In the genomic region with DNA sequence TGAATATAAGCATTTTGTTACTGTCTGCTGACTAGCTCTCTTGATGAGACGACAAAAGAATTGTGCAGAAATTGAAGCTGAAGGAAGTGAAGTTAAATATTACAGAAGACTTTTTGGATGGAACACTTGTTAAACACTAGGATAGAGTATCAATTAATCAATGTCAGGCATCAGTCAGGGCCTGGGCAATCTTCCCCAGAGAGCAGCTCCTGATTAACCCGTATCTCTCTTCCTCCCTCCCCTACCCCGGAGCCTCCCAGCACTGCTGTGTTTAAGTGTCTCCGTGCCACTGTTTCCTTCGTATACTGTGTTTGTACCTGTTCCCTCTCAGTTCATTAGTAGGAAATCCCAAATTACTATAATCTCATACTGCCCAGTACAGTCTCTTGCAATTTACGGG, we compare ENCODE assay signal across 27 cellular contexts.
"Had no signal": no experiment of that assay in that cellular context is flagged by ENCODE, and none has a peak within 500 bp of the region (broad histone marks: within the 10 kb centered on the region; RNA-seq: fewer than 3 reads in every experiment).

No MANE protein-coding gene starts in this region.

- H3K4me3 Mint-ChIP-seq: activated CD4-positive, alpha-beta memory T cell treated with anti-CD3 and anti-CD28 coated beads, Interleukin-2, amount 10 ng/mL, durations not matched to agents 7 days and 5 days; activated CD4-positive, alpha-beta T cell treated with anti-CD3 and anti-CD28 coated beads, Interleukin-2, amount 10 ng/mL, durations not matched to agents 7 days and 5 days; activated T-cell treated with anti-CD3 and anti-CD28 coated beads, Interleukin-2, amount 50 U/mL, for 24 hours; central memory CD8-positive, alpha-beta T cell; immature natural killer cell; mesothelial cell of epicardium; naive B cell had no signal

- H3K27ac ChIP-seq: epithelial cell of prostate, esophagus squamous epithelium, hepatocyte, ovary, spleen, suprapubic skin, tibial artery, upper lobe of right lung had no signal

- H3K9me3 Mint-ChIP-seq: activated CD4-positive, alpha-beta T cell treated with anti-CD3 and anti-CD28 coated beads, Interleukin-2, amount 10 ng/mL, durations not matched to agents 7 days and 5 days; activated T-cell treated with anti-CD3 and anti-CD28 coated beads, Interleukin-2, amount 50 U/mL, for 24 hours; central memory CD8-positive, alpha-beta T cell had no signal

- H3K36me3 Mint-ChIP-seq: immature natural killer cell, mesothelial cell of epicardium, naive B cell had no signal

- H3K4me1 Mint-ChIP-seq: activated CD4-positive, alpha-beta memory T cell treated with anti-CD3 and anti-CD28 coated beads, Interleukin-2, amount 10 ng/mL, durations not matched to agents 7 days and 5 days; activated CD4-positive, alpha-beta T cell treated with anti-CD3 and anti-CD28 coated beads, Interleukin-2, amount 10 ng/mL, durations not matched to agents 7 days and 5 days; central memory CD8-positive, alpha-beta T cell; immature natural killer cell; naive B cell had no signal

- ATAC-seq: left colon, upper lobe of right lung had no signal

- H3K9me3 ChIP-seq: esophagus squamous epithelium, ovary, spleen, suprapubic skin, tibial artery, upper lobe of right lung had no signal

- DNase-seq: activated CD4-positive, alpha-beta memory T cell treated with anti-CD3 and anti-CD28 coated beads, Interleukin-2, amount 10 ng/mL, durations not matched to agents 7 days and 5 days; activated CD4-positive, alpha-beta T cell treated with anti-CD3 and anti-CD28 coated beads, Interleukin-2, amount 10 ng/mL, durations not matched to agents 7 days and 5 days; activated CD4-positive, CD25-positive, alpha-beta regulatory T cell treated with anti-CD3 and anti-CD28 coated beads, Interleukin-2, amount 50 U/mL, for 72 hours; activated CD8-positive, alpha-beta memory T cell treated with anti-CD3 and anti-CD28 coated beads, Interleukin-2, amount 50 U/mL, for 48 hours; activated gamma-delta T cell; activated naive CD4-positive, alpha-beta T cell treated with anti-CD3 and anti-CD28 coated beads, Interleukin-2, amount 50 U/mL, for 16 hours; activated T-cell treated with anti-CD3 and anti-CD28 coated beads, Interleukin-2, amount 50 U/mL, for 24 hours; amniotic stem cell; dermis blood vessel endothelial cell; effector CD4-positive, alpha-beta T cell; esophagus squamous epithelium; immature natural killer cell; kidney; left colon; naive B cell; ovary; spleen; stimulated activated naive CD4-positive, alpha-beta T cell; T-helper 2 cell; tibial artery; upper lobe of right lung had no signal

- H3K4me3 ChIP-seq: esophagus squamous epithelium, hepatocyte, ovary, spleen, suprapubic skin, tibial artery, upper lobe of right lung had no signal

- H3K27me3 Mint-ChIP-seq: activated CD4-positive, alpha-beta memory T cell treated with anti-CD3 and anti-CD28 coated beads, Interleukin-2, amount 10 ng/mL, durations not matched to agents 7 days and 5 days; activated CD4-positive, alpha-beta T cell treated with anti-CD3 and anti-CD28 coated beads, Interleukin-2, amount 10 ng/mL, durations not matched to agents 7 days and 5 days; central memory CD8-positive, alpha-beta T cell; naive B cell; progenitor cell of endocrine pancreas had no signal

- H3K4me1 ChIP-seq: esophagus squamous epithelium, spleen, suprapubic skin, tibial artery, upper lobe of right lung had no signal

- H3K36me3 ChIP-seq: esophagus squamous epithelium, ovary, spleen, suprapubic skin, tibial artery, upper lobe of right lung had no signal

- H3K27ac Mint-ChIP-seq: activated CD4-positive, alpha-beta memory T cell treated with anti-CD3 and anti-CD28 coated beads, Interleukin-2, amount 10 ng/mL, durations not matched to agents 7 days and 5 days; activated CD4-positive, alpha-beta T cell treated with anti-CD3 and anti-CD28 coated beads, Interleukin-2, amount 10 ng/mL, durations not matched to agents 7 days and 5 days; activated T-cell treated with anti-CD3 and anti-CD28 coated beads, Interleukin-2, amount 50 U/mL, for 24 hours; immature natural killer cell; mesothelial cell of epicardium; naive B cell; progenitor cell of endocrine pancreas had no signal

- H3K27me3 ChIP-seq: esophagus squamous epithelium, hepatocyte, ovary, spleen, suprapubic skin, tibial artery, upper lobe of right lung had no signal
